ENCODE assay signal across 8 cellular contexts in the genomic region with DNA sequence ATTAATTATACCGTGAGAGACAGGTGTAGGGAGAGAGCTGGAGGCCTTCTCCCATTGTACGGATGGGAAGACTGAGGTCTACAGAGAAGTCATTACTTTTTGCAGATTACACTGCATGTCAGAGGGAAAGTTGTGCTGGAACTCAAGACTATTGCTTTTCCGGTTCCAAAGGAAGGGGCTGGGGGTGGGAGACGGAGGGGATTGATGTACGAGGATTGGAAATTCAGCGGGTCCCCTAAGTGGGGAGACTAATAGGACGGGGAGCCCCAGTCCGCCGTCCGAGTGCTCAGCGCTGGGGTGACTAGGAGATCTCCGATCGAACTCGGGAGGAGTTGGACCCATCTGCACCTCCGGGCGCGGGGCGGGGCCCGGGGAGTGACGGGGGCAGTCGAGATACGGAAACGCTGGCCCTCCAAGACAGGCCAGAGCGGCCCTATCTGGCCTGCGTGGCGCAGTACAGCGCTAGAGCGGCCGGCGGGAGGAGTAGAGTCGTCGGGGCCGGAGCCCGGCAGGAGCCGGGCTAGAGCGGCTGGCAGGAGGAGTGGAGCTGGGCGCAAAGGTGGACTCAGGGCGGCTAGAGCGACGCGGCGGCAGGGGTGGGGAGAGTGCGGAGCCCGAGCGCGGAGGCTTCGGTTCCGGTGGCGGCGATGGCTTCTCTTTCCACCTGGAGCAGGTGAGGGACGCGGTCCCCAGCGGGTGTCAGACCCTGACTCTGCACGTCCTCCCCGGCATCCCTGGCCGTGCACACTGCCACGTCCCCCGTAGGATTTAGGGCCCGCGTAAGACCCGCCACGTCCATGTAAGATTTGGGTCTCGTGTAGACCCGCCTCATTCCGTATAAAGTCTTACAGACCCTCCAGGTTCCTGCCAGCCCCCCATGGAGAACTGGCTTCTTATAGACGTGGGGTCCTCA. TPM values are rescaled to one million over a fixed set of nuclear protein-coding genes. Genes with fewer than 3 reads are reported as not detected.
A peak's percentile ranks its signal among the peaks of the same experiment; 100 is the strongest.
DNase-seq lines count a peak whose midpoint lies in the region; ATAC-seq lines count a peak whose summit lies in the region.

No MANE protein-coding gene starts in this region.

- peak; percentile 92 to 94 for ATAC-seq in natural killer cell treated with Interleukin-12 subunit alpha and Interleukin-12 subunit beta and Interleukin-15 and Interleukin-18, amount 100 ng/mL, for 72 hours

- H3F3A ChIP-seq in GM23248 (ENCODE audit: insufficient read depth), result peaks cover 13% of the 10 kb centered on the region

- in situ Hi-C loops in GM23248 (cut with MboI), result no loop called here

- no peaks in the 10 kb centered on the region for H3K27me3 ChIP-seq in GM23248 (replicated peaks; ENCODE audit: insufficient read depth)

- no peaks in the 10 kb centered on the region for H4K20me1 ChIP-seq in GM23248 (ENCODE audit: insufficient read depth)

- no peaks in the 10 kb centered on the region for H3K27me3 Mint-ChIP-seq in activated T-helper 2 cell treated with anti-CD3 and anti-CD28 coated beads, Interferon-gamma antibody, Interleukin-2, Interleukin-4, amounts not matched to agents 10 μg/mL and 5 μg/mL and 100 μg/mL, durations not matched to agents 14 hours and 24 hours and 36 hours (ENCODE audit: low read depth)
- no peaks in the 10 kb centered on the region for H3K27me3 Mint-ChIP-seq in natural killer cell treated with Interleukin-12 subunit alpha and Interleukin-12 subunit beta and Interleukin-15 and Interleukin-18, amount 100 ng/mL, for 72 hours

- DNase-seq in EH (ENCODE audit: low read depth) (peak; percentile 96), GM23248 (peak; percentile 100), Kasumi-1 (lab: John Stamatoyannopoulos, UW) (peak; percentile 98), RPMI8226 (peak; percentile 93), fibroblast of peridontal ligament (ENCODE audit: extremely low read depth) (peak; percentile 92)
- DNase-seq in activated T-helper 2 cell treated with anti-CD3 and anti-CD28 coated beads, Interferon-gamma antibody, Interleukin-2, Interleukin-4, amounts not matched to agents 10 μg/mL and 5 μg/mL and 100 μg/mL, durations not matched to agents 14 hours and 24 hours and 36 hours (ENCODE audit: low spot score), result peak; percentile 90
- peak; percentile 98 for DNase-seq in natural killer cell treated with Interleukin-12 subunit alpha and Interleukin-12 subunit beta and Interleukin-15 and Interleukin-18, amount 100 ng/mL, for 72 hours (ENCODE audit: low spot score)
- peak; percentile 85 for DNase-seq in stimulated activated naive CD4-positive, alpha-beta T cell treated with Interleukin-2 at 50 U/mL for 16 hours (lab: John Stamatoyannopoulos, UW)

- peaks cover 50% of the 10 kb centered on the region for H3K36me3 Mint-ChIP-seq in activated T-helper 2 cell treated with anti-CD3 and anti-CD28 coated beads, Interferon-gamma antibody, Interleukin-2, Interleukin-4, amounts not matched to agents 10 μg/mL and 5 μg/mL and 100 μg/mL, durations not matched to agents 14 hours and 24 hours and 36 hours (ENCODE audit: low read depth)
- peaks cover 7% of the 10 kb centered on the region for H3K36me3 Mint-ChIP-seq in natural killer cell treated with Interleukin-12 subunit alpha and Interleukin-12 subunit beta and Interleukin-15 and Interleukin-18, amount 100 ng/mL, for 72 hours

- H3K4me3 ChIP-seq in GM23248, result peak overlapping the region; percentile 87

- H3K4me2 ChIP-seq in GM23248 (ENCODE audit: unreplicated experiment), result peak overlapping the region; percentile 94

- peaks cover 45% of the 10 kb centered on the region for H3K4me1 Mint-ChIP-seq in activated T-helper 2 cell treated with anti-CD3 and anti-CD28 coated beads, Interferon-gamma antibody, Interleukin-2, Interleukin-4, amounts not matched to agents 10 μg/mL and 5 μg/mL and 100 μg/mL, durations not matched to agents 14 hours and 24 hours and 36 hours (ENCODE audit: low read depth)
- H3K4me1 Mint-ChIP-seq in natural killer cell treated with Interleukin-12 subunit alpha and Interleukin-12 subunit beta and Interleukin-15 and Interleukin-18, amount 100 ng/mL, for 72 hours (ENCODE audit: low read depth in 2 of 2), result peaks cover 54 to 60% of the 10 kb centered on the region in 2 donors

- H3K4me1 ChIP-seq in GM23248 (ENCODE audit: insufficient read depth), result peaks cover 11% of the 10 kb centered on the region

- H3K9me2 ChIP-seq in GM23248 (ENCODE audit: insufficient read depth), result no peaks in the 10 kb centered on the region

- no peaks in the 10 kb centered on the region for H3K9me3 Mint-ChIP-seq in activated T-helper 2 cell treated with anti-CD3 and anti-CD28 coated beads, Interferon-gamma antibody, Interleukin-2, Interleukin-4, amounts not matched to agents 10 μg/mL and 5 μg/mL and 100 μg/mL, durations not matched to agents 14 hours and 24 hours and 36 hours
- no peaks in the 10 kb centered on the region for H3K9me3 Mint-ChIP-seq in natural killer cell treated with Interleukin-12 subunit alpha and Interleukin-12 subunit beta and Interleukin-15 and Interleukin-18, amount 100 ng/mL, for 72 hours

- 1% methylated on average over 47 to 66 of the region's 66 CpGs for WGBS in GM23248 (ENCODE audit: low coverage in 1 of 2, low lambda C conversion rate in 2 of 2, missing lambda C conversion rate in 2 of 2), 2 experiments

- H3K27ac ChIP-seq in GM23248, result peak overlapping the region; percentile 48

- H3K27ac Mint-ChIP-seq in activated T-helper 2 cell treated with anti-CD3 and anti-CD28 coated beads, Interferon-gamma antibody, Interleukin-2, Interleukin-4, amounts not matched to agents 10 μg/mL and 5 μg/mL and 100 μg/mL, durations not matched to agents 14 hours and 24 hours and 36 hours, result peak overlapping the region; percentile 94
- H3K27ac Mint-ChIP-seq in natural killer cell treated with Interleukin-12 subunit alpha and Interleukin-12 subunit beta and Interleukin-15 and Interleukin-18, amount 100 ng/mL, for 72 hours, result peak overlapping the region; percentile 79 to 87

- intact Hi-C loops in activated T-helper 2 cell treated with anti-CD3 and anti-CD28 coated beads, Interferon-gamma antibody, Interleukin-2, Interleukin-4, amounts not matched to agents 10 μg/mL and 5 μg/mL and 100 μg/mL, durations not matched to agents 14 hours and 24 hours and 36 hours (cut with micrococcal nuclease), result loop anchor here (1.0 kb wide), 3 partner anchors 9 to 24 kb away; partner anchors contain the start of gene RPS19

- H3K9ac ChIP-seq in GM23248, result peak overlapping the region; percentile 95

- no peaks in the 10 kb centered on the region for H3K9me3 ChIP-seq in GM23248 (ENCODE audit: low read depth)

- peak overlapping the region; percentile 81 for H2AFZ ChIP-seq in GM23248

- peaks cover 49% of the 10 kb centered on the region for H3K79me2 ChIP-seq in GM23248 (ENCODE audit: insufficient read depth)

- peak overlapping the region; percentile 81 for H3K4me3 Mint-ChIP-seq in activated T-helper 2 cell treated with anti-CD3 and anti-CD28 coated beads, Interferon-gamma antibody, Interleukin-2, Interleukin-4, amounts not matched to agents 10 μg/mL and 5 μg/mL and 100 μg/mL, durations not matched to agents 14 hours and 24 hours and 36 hours (ENCODE audit: low read depth)
- peak overlapping the region; percentile 97 for H3K4me3 Mint-ChIP-seq in natural killer cell treated with Interleukin-12 subunit alpha and Interleukin-12 subunit beta and Interleukin-15 and Interleukin-18, amount 100 ng/mL, for 72 hours

- no peaks in the 10 kb centered on the region for H3K36me3 ChIP-seq in GM23248 (ENCODE audit: low read depth)

RNA-seq across cellular contexts. Expression of gene ARHGEF1, which starts 1.1 kb away (rescaled TPM):
- total RNA-seq in GM23248 (2014; rRNA removed; shearing (Covaris generic)), result 44.6 and 46.2 TPM in 2 replicates
- polyA plus RNA-seq in GM23248 (2016; fragmentation: Nextera tagmentation; extraction: Ambion mirVana), result 44.3 and 49.6 TPM in 2 replicates
- total RNA-seq in activated T-helper 2 cell treated with anti-CD3 and anti-CD28 coated beads, Interferon-gamma antibody, Interleukin-2, Interleukin-4, amounts not matched to agents 10 μg/mL and 5 μg/mL and 100 μg/mL, durations not matched to agents 14 hours and 24 hours and 36 hours, result 340 and 353 TPM in 2 replicates
- total RNA-seq in natural killer cell treated with Interleukin-12 subunit alpha and Interleukin-12 subunit beta and Interleukin-15 and Interleukin-18, amount 100 ng/mL, for 72 hours, result 100 to 1,000 TPM; 321 to 444 TPM

RNA-seq across cellular contexts. Expression of gene CD79A, which starts 7.0 kb away (rescaled TPM):
- not detected in 2 replicates for total RNA-seq in GM23248 (2014; rRNA removed; shearing (Covaris generic))
- polyA plus RNA-seq in GM23248 (2016; fragmentation: Nextera tagmentation; extraction: Ambion mirVana), result 0.49 TPM in 1 of 2 replicates, not detected in the other
- 0.67 and 0.84 TPM in 2 replicates for total RNA-seq in activated T-helper 2 cell treated with anti-CD3 and anti-CD28 coated beads, Interferon-gamma antibody, Interleukin-2, Interleukin-4, amounts not matched to agents 10 μg/mL and 5 μg/mL and 100 μg/mL, durations not matched to agents 14 hours and 24 hours and 36 hours
- 1 to 10 TPM in 1 of 2 donors, under 1 TPM in 1; 0.93 to 1.8 TPM for total RNA-seq in natural killer cell treated with Interleukin-12 subunit alpha and Interleukin-12 subunit beta and Interleukin-15 and Interleukin-18, amount 100 ng/mL, for 72 hours

RNA-seq across cellular contexts. Expression of gene RPS19, which starts 24.0 kb away (rescaled TPM):
- 296 and 881 TPM in 2 replicates for total RNA-seq in GM23248 (2014; rRNA removed; shearing (Covaris generic))
- polyA plus RNA-seq in GM23248 (2016; fragmentation: Nextera tagmentation; extraction: Ambion mirVana), result 2,308 and 2,316 TPM in 2 replicates
- total RNA-seq in activated T-helper 2 cell treated with anti-CD3 and anti-CD28 coated beads, Interferon-gamma antibody, Interleukin-2, Interleukin-4, amounts not matched to agents 10 μg/mL and 5 μg/mL and 100 μg/mL, durations not matched to agents 14 hours and 24 hours and 36 hours, result 2,928 and 2,943 TPM in 2 replicates
- total RNA-seq in natural killer cell treated with Interleukin-12 subunit alpha and Interleukin-12 subunit beta and Interleukin-15 and Interleukin-18, amount 100 ng/mL, for 72 hours, result 1,000 to 10,000 TPM; 1,532 to 1,595 TPM

RNA-seq across cellular contexts. Expression of gene DMRTC2, which starts 39.2 kb away (rescaled TPM):
- total RNA-seq in GM23248 (2014; rRNA removed; shearing (Covaris generic)), result not detected in 2 replicates
- polyA plus RNA-seq in GM23248 (2016; fragmentation: Nextera tagmentation; extraction: Ambion mirVana), result not detected in 2 replicates
- total RNA-seq in activated T-helper 2 cell treated with anti-CD3 and anti-CD28 coated beads, Interferon-gamma antibody, Interleukin-2, Interleukin-4, amounts not matched to agents 10 μg/mL and 5 μg/mL and 100 μg/mL, durations not matched to agents 14 hours and 24 hours and 36 hours, result not detected in 2 replicates
- total RNA-seq in natural killer cell treated with Interleukin-12 subunit alpha and Interleukin-12 subunit beta and Interleukin-15 and Interleukin-18, amount 100 ng/mL, for 72 hours, result not detected

RNA-seq across cellular contexts. Expression of gene LYPD4, which starts 39.6 kb away (rescaled TPM):
- total RNA-seq in GM23248 (2014; rRNA removed; shearing (Covaris generic)), result not detected in 2 replicates
- not detected in 2 replicates for polyA plus RNA-seq in GM23248 (2016; fragmentation: Nextera tagmentation; extraction: Ambion mirVana)
- not detected in 2 replicates for total RNA-seq in activated T-helper 2 cell treated with anti-CD3 and anti-CD28 coated beads, Interferon-gamma antibody, Interleukin-2, Interleukin-4, amounts not matched to agents 10 μg/mL and 5 μg/mL and 100 μg/mL, durations not matched to agents 14 hours and 24 hours and 36 hours
- not detected for total RNA-seq in natural killer cell treated with Interleukin-12 subunit alpha and Interleukin-12 subunit beta and Interleukin-15 and Interleukin-18, amount 100 ng/mL, for 72 hours

Comparison
In these comparisons a context has a peak if more than half of its experiments do, and no peak if none do; other contexts are left out.
1. Peak in every context shown above with its lines: DNase-seq, ATAC-seq, H3K4me3 ChIP-seq and H3K27ac ChIP-seq.